ENCODE assay signal across 10 cellular contexts in the genomic region with DNA sequence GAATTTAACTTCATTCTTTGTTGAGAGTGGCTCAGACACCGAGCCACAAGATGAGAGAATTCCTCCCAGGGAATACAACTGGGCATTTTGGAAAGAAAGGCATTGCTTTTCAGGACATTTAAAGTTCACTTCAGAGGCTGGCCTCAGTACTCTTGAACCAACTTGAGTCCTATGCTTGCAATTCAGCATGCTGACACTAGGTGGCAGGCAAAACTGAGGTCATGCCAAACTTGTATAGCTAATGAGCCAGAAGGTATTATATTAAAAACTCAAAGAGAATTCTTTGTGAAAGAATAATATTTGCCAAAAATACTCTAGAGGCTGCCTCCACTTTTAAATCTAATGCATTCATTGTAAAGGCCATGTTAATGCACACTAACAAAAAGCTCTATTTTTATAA.
A peak's percentile ranks its signal among the peaks of the same experiment; 100 is the strongest.
DNase-seq lines count a peak whose midpoint lies in the region; ATAC-seq and TF ChIP-seq lines count a peak whose summit lies in the region.
"Had no signal": no experiment of that assay in that cellular context is flagged by ENCODE, and none has a peak within 500 bp of the region (broad histone marks: within the 10 kb centered on the region; RNA-seq: fewer than 3 reads in every experiment).

No MANE protein-coding gene starts in this region.

- H3K4me1 Mint-ChIP-seq in activated naive CD8-positive, alpha-beta T cell treated with anti-CD3 and anti-CD28 coated beads for 36 hours, result no peaks in the 10 kb centered on the region
- H3K4me1 Mint-ChIP-seq in neural progenitor cell, result peaks cover 3% of the 10 kb centered on the region
- no peaks in the 10 kb centered on the region for H3K4me1 Mint-ChIP-seq in CD8-positive, alpha-beta memory T cell

- H3K9ac ChIP-seq in neural progenitor cell, result no peak overlapping the region
- H3K9ac ChIP-seq: parathyroid adenoma had no signal

- H3K4me3 Mint-ChIP-seq in activated naive CD8-positive, alpha-beta T cell treated with anti-CD3 and anti-CD28 coated beads for 36 hours, result no peak overlapping the region
- H3K4me3 Mint-ChIP-seq in neural progenitor cell, result no peak overlapping the region
- H3K4me3 Mint-ChIP-seq in CD8-positive, alpha-beta memory T cell, result no peak overlapping the region

- no peak overlapping the region for H3K4me3 ChIP-seq in neural progenitor cell
- no peak overlapping the region for H3K4me3 ChIP-seq in CD8-positive, alpha-beta memory T cell (ENCODE audit: low read length)

- no peak overlapping the region for H3K27ac Mint-ChIP-seq in activated naive CD8-positive, alpha-beta T cell treated with anti-CD3 and anti-CD28 coated beads for 36 hours
- H3K27ac Mint-ChIP-seq in neural progenitor cell, result no peak overlapping the region
- no peak overlapping the region for H3K27ac Mint-ChIP-seq in CD8-positive, alpha-beta memory T cell
- H3K27ac Mint-ChIP-seq: activated T-helper 2 cell treated with anti-CD3 and anti-CD28 coated beads, Interferon-gamma antibody, Interleukin-2, Interleukin-4, amounts not matched to agents 10 μg/mL and 5 μg/mL and 100 μg/mL, durations not matched to agents 14 hours and 24 hours and 36 hours had no signal

- no peaks in the 10 kb centered on the region for H3K36me3 Mint-ChIP-seq in activated naive CD8-positive, alpha-beta T cell treated with anti-CD3 and anti-CD28 coated beads for 36 hours
- no peaks in the 10 kb centered on the region for H3K36me3 Mint-ChIP-seq in neural progenitor cell
- no peaks in the 10 kb centered on the region for H3K36me3 Mint-ChIP-seq in CD8-positive, alpha-beta memory T cell

- CTCF ChIA-PET in CD8-positive, alpha-beta memory T cell (lab: Charles Lee), result no interaction called here

- no peak overlapping the region for H2AFZ ChIP-seq in neural progenitor cell (replicated peaks)
- H2AFZ ChIP-seq: parathyroid adenoma had no signal

- POLR2A ChIA-PET in CD8-positive, alpha-beta memory T cell (lab: Charles Lee), result no interaction called here

- H3K4me1 ChIP-seq in neural progenitor cell, result peaks cover 9% of the 10 kb centered on the region
- no peaks in the 10 kb centered on the region for H3K4me1 ChIP-seq in CD8-positive, alpha-beta memory T cell (ENCODE audit: insufficient read depth, low read length)
- H3K4me1 ChIP-seq: parathyroid adenoma had no signal

- H3K9me3 ChIP-seq in neural progenitor cell (ENCODE audit: low read depth), result no peaks in the 10 kb centered on the region
- no peaks in the 10 kb centered on the region for H3K9me3 ChIP-seq in CD8-positive, alpha-beta memory T cell (ENCODE audit: low read length)

- H4K20me1 ChIP-seq in neural progenitor cell (ENCODE audit: low read depth), result no peaks in the 10 kb centered on the region

- peak; percentile 53 for ATAC-seq in HG03354 (IDR thresholded peaks at IDR 0.05; ENCODE audit: poor library complexity, severe bottlenecking, unreplicated experiment)

- TF ChIP-seq CTCF in neural progenitor cell (IDR thresholded peaks at IDR 0.05), result peak; percentile 61

- peak; percentile 34 for DNase-seq in ELR (ENCODE audit: low read depth)
- DNase-seq in activated naive CD8-positive, alpha-beta T cell treated with anti-CD3 and anti-CD28 coated beads for 36 hours, result peak; percentile 20
- DNase-seq in neural progenitor cell (ENCODE audit: low spot score), result no peak
- DNase-seq in cortex of kidney (lab: John Stamatoyannopoulos, UW), result no peak
- no peak for DNase-seq in CD8-positive, alpha-beta memory T cell
- DNase-seq in ecto neural progenitor cell (ENCODE audit: low spot score), result no peak
- DNase-seq in nucleus accumbens (lab: John Stamatoyannopoulos, UW), result no peak

- no peaks in the 10 kb centered on the region for H3K36me3 ChIP-seq in neural progenitor cell
- no peaks in the 10 kb centered on the region for H3K36me3 ChIP-seq in CD8-positive, alpha-beta memory T cell (ENCODE audit: insufficient read depth, low read length)

- peaks cover 6% of the 10 kb centered on the region for H3K9me3 Mint-ChIP-seq in activated naive CD8-positive, alpha-beta T cell treated with anti-CD3 and anti-CD28 coated beads for 36 hours
- H3K9me3 Mint-ChIP-seq in neural progenitor cell, result peaks cover 4% of the 10 kb centered on the region
- peaks cover 10 to 16% (median 14%) of the 10 kb centered on the region in 5 donors for H3K9me3 Mint-ChIP-seq in CD8-positive, alpha-beta memory T cell

- no peaks in the 10 kb centered on the region for H3K79me2 ChIP-seq in neural progenitor cell (ENCODE audit: low read depth)
- H3K79me2 ChIP-seq: parathyroid adenoma had no signal

- no peaks in the 10 kb centered on the region for H3K27me3 ChIP-seq in neural progenitor cell
- no peaks in the 10 kb centered on the region for H3K27me3 ChIP-seq in CD8-positive, alpha-beta memory T cell (ENCODE audit: insufficient read depth, low read length, poor library complexity, severe bottlenecking)

- H3K4me2 ChIP-seq in neural progenitor cell, result no peak overlapping the region

- H3K27me3 Mint-ChIP-seq in activated naive CD8-positive, alpha-beta T cell treated with anti-CD3 and anti-CD28 coated beads for 36 hours, result no peaks in the 10 kb centered on the region
- peaks cover 3% of the 10 kb centered on the region for H3K27me3 Mint-ChIP-seq in neural progenitor cell (ENCODE audit: insufficient read depth, low read depth)
- H3K27me3 Mint-ChIP-seq in CD8-positive, alpha-beta memory T cell, result peaks cover 3 to 12% of the 10 kb centered on the region in 2 donors

- no peak overlapping the region for H3K27ac ChIP-seq in neural progenitor cell
- no peak overlapping the region for H3K27ac ChIP-seq in CD8-positive, alpha-beta memory T cell (ENCODE audit: low read depth, low read length)
- H3K27ac ChIP-seq: parathyroid adenoma had no signal

- H3F3A ChIP-seq in neural progenitor cell (ENCODE audit: low read depth), result peaks cover 12% of the 10 kb centered on the region

Comparison
In these comparisons a context has a peak if more than half of its experiments do, and no peak if none do; other contexts are left out.
1. DNase-seq: peak in ELR (single experiment) and activated naive CD8-positive, alpha-beta T cell treated with anti-CD3 and anti-CD28 coated beads for 36 hours (single experiment); none in neural progenitor cell (single experiment), cortex of kidney (single experiment), CD8-positive, alpha-beta memory T cell (0 of 5), ecto neural progenitor cell (single experiment) and nucleus accumbens (0 of 56).